25 cellular contexts compared by ENCODE assay signal in genomic region chr22:47651216-47651987, GRCh38.
DNase-seq lines count a peak whose midpoint lies in the region; TF ChIP-seq lines count a peak whose summit lies in the region.
"Had no signal": no experiment of that assay in that cellular context is flagged by ENCODE, and none has a peak within 500 bp of the region (broad histone marks: within the 10 kb centered on the region; RNA-seq: fewer than 3 reads in every experiment).

No MANE protein-coding gene starts in this region.

- intact Hi-C loops in stomach (cut with DNase I; ENCODE audit: low total_unique reads) = no loop called here

- no peak for TF ChIP-seq EP300 in stomach (IDR thresholded peaks at IDR 0.05)

- no peak overlapping the region for H4K91ac ChIP-seq in mesenchymal stem cell (ENCODE audit: low read length)

- H3K36me3 ChIP-seq in HEK293 (ENCODE audit: control insufficient read depth in 2 of 2, insufficient read depth in 1 of 2, low read length in 2 of 2) = no peaks in the 10 kb centered on the region
- H3K36me3 ChIP-seq in mesenchymal stem cell (ENCODE audit: control insufficient read depth in 1 of 2, insufficient read depth in 2 of 2, low read depth in 1 of 2, low read length in 2 of 2) = no peaks in the 10 kb centered on the region
- H3K36me3 ChIP-seq in stomach = no peaks in the 10 kb centered on the region
- H3K36me3 ChIP-seq: BE2C, BLaER1 had no signal

- no peak overlapping the region for H2BK120ac ChIP-seq in mesenchymal stem cell (ENCODE audit: low read depth, low read length)

- H3K9me3 Mint-ChIP-seq in T-helper 2 cell treated with Interferon-gamma antibody and Interleukin-4, amounts not matched to agents 5 μg/mL and 100 μg/mL, for 36 hours = peaks cover 4% of the 10 kb centered on the region
- H3K9me3 Mint-ChIP-seq: CD8-positive, alpha-beta memory T cell had no signal

- no peak overlapping the region for H3K14ac ChIP-seq in mesenchymal stem cell (ENCODE audit: low read length in 2 of 2)

- no peak overlapping the region for H3K4me3 Mint-ChIP-seq in T-helper 2 cell treated with Interferon-gamma antibody and Interleukin-4, amounts not matched to agents 5 μg/mL and 100 μg/mL, for 36 hours
- H3K4me3 Mint-ChIP-seq: CD14-positive monocyte; CD4-positive, alpha-beta memory T cell; CD4-positive, CD25-positive, alpha-beta regulatory T cell; CD8-positive, alpha-beta memory T cell had no signal

- no peak overlapping the region for H3K4me2 ChIP-seq in mesenchymal stem cell (ENCODE audit: low read length, poor library complexity, severe bottlenecking)
- H3K4me2 ChIP-seq: BLaER1 had no signal

- H3K23ac ChIP-seq in mesenchymal stem cell (ENCODE audit: low read length in 2 of 2) = no peak overlapping the region

- no peak overlapping the region for H3K18ac ChIP-seq in mesenchymal stem cell (ENCODE audit: low read depth in 1 of 2, low read length in 2 of 2)

- H3K27ac Mint-ChIP-seq in T-helper 2 cell treated with Interferon-gamma antibody and Interleukin-4, amounts not matched to agents 5 μg/mL and 100 μg/mL, for 36 hours = no peak overlapping the region
- H3K27ac Mint-ChIP-seq: CD14-positive monocyte; CD4-positive, alpha-beta memory T cell; CD4-positive, CD25-positive, alpha-beta regulatory T cell; CD8-positive, alpha-beta memory T cell had no signal

- H3K9ac ChIP-seq in mesenchymal stem cell (ENCODE audit: low read length) = no peak overlapping the region
- H3K9ac ChIP-seq: BLaER1 had no signal

- no peak overlapping the region for H2BK12ac ChIP-seq in mesenchymal stem cell (ENCODE audit: low read length in 2 of 2)

- H3K4me1 ChIP-seq in HEK293 (ENCODE audit: control insufficient read depth, insufficient read depth, low read length) (no peaks in the 10 kb centered on the region), mesenchymal stem cell (ENCODE audit: control insufficient read depth, insufficient read depth, low read depth, low read length) (no peaks in the 10 kb centered on the region), stomach (no peaks in the 10 kb centered on the region)
- H3K4me1 ChIP-seq: BE2C, BLaER1 had no signal

- H2AK5ac ChIP-seq in mesenchymal stem cell (ENCODE audit: low read length, severe bottlenecking) = no peak overlapping the region

- no peaks in the 10 kb centered on the region for H3K27me3 Mint-ChIP-seq in T-helper 2 cell treated with Interferon-gamma antibody and Interleukin-4, amounts not matched to agents 5 μg/mL and 100 μg/mL, for 36 hours (ENCODE audit: low read depth)
- H3K27me3 Mint-ChIP-seq: CD4-positive, alpha-beta memory T cell; CD4-positive, CD25-positive, alpha-beta regulatory T cell had no signal

- no peaks in the 10 kb centered on the region for H3K4me1 Mint-ChIP-seq in T-helper 2 cell treated with Interferon-gamma antibody and Interleukin-4, amounts not matched to agents 5 μg/mL and 100 μg/mL, for 36 hours (ENCODE audit: low read depth)
- H3K4me1 Mint-ChIP-seq: CD14-positive monocyte; CD4-positive, alpha-beta memory T cell; CD4-positive, CD25-positive, alpha-beta regulatory T cell; CD8-positive, alpha-beta memory T cell had no signal

- H3K9me3 ChIP-seq in HEK293 (ENCODE audit: control insufficient read depth, insufficient read depth, low read depth, low read length) (no peaks in the 10 kb centered on the region), mesenchymal stem cell (ENCODE audit: control insufficient read depth, low read length) (no peaks in the 10 kb centered on the region), stomach (no peaks in the 10 kb centered on the region)
- H3K9me3 ChIP-seq: BE2C, BLaER1 had no signal

- no peak for TF ChIP-seq CTCF in HEK293 (tag by site-specific recombination; IDR thresholded peaks at IDR 0.05)
- no peak for TF ChIP-seq CTCF in stomach (IDR thresholded peaks at IDR 0.05)

- TF ChIP-seq POLR2A in stomach (IDR thresholded peaks at IDR 0.05) = no peak

- H3K27ac ChIP-seq in HEK293 (ENCODE audit: extremely low read depth, low read depth, low read length) (no peak overlapping the region), mesenchymal stem cell (ENCODE audit: low read length, poor library complexity, severe bottlenecking) (no peak overlapping the region), stomach (no peak overlapping the region)
- H3K27ac ChIP-seq: BLaER1 had no signal

- H3K79me1 ChIP-seq in mesenchymal stem cell (replicated peaks; ENCODE audit: low read length, poor library complexity, severe bottlenecking) = no peaks in the 10 kb centered on the region

- H2BK5ac ChIP-seq in mesenchymal stem cell (ENCODE audit: low read depth, low read length, poor library complexity, severe bottlenecking) = no peak overlapping the region

- H3K4ac ChIP-seq in mesenchymal stem cell (ENCODE audit: low read depth in 1 of 2, low read length in 2 of 2) = no peak overlapping the region

- H4K8ac ChIP-seq in mesenchymal stem cell (ENCODE audit: low read length) = no peak overlapping the region

- POLR2A ChIA-PET in HEK293 (lab: Yijun Ruan, JAX) = no interaction called here

- H2AFZ ChIP-seq in mesenchymal stem cell (ENCODE audit: low read depth, low read length) = peak overlapping the region; percentile 57

- 51% methylated on average over 6 of the region's 6 CpGs for WGBS in mesenchymal stem cell
- 65 to 78% (median 73%) methylated on average over 6 of the region's 6 CpGs for WGBS in stomach, 5 donors

- H3K36me3 Mint-ChIP-seq in T-helper 2 cell treated with Interferon-gamma antibody and Interleukin-4, amounts not matched to agents 5 μg/mL and 100 μg/mL, for 36 hours (ENCODE audit: low read depth) = no peaks in the 10 kb centered on the region
- H3K36me3 Mint-ChIP-seq: CD14-positive monocyte; CD4-positive, alpha-beta memory T cell; CD4-positive, CD25-positive, alpha-beta regulatory T cell; CD8-positive, alpha-beta memory T cell had no signal

- CTCF ChIA-PET in HEK293 (lab: Yijun Ruan, JAX) = no interaction called here

- H3K27me3 ChIP-seq in mesenchymal stem cell (ENCODE audit: control insufficient read depth in 1 of 2, insufficient read depth in 1 of 2, low read length in 2 of 2) (no peaks in the 10 kb centered on the region), stomach (peaks cover 0 to 2% (median 0%) of the 10 kb centered on the region in 3 donors)
- H3K27me3 ChIP-seq: BE2C, BLaER1 had no signal

- no peak overlapping the region for H2BK15ac ChIP-seq in mesenchymal stem cell (ENCODE audit: low read depth, poor library complexity, severe bottlenecking)

- peak; percentile 19 for DNase-seq in ecto neural progenitor cell (ENCODE audit: low spot score)
- no peak for DNase-seq in mesenchymal stem cell
- DNase-seq in stomach = no peak
- DNase-seq in T-helper 2 cell treated with Interferon-gamma antibody and Interleukin-4, amounts not matched to agents 5 μg/mL and 100 μg/mL, for 36 hours (ENCODE audit: low spot score) = no peak
- no peak for DNase-seq in pons (ENCODE audit: low spot score)
- no peak for DNase-seq in NCI-H2196 (lab: John Stamatoyannopoulos, UW; ENCODE audit: unreplicated experiment)
- DNase-seq: 8988T; ACHN; BE2C; C1 segment of cervical spinal cord; CD4-positive, alpha-beta memory T cell; CD4-positive, CD25-positive, alpha-beta regulatory T cell; CD8-positive, alpha-beta memory T cell; COR-L47; DMS 273 treated with DMSO at 0.1 percent for 48 hours; DMS153; DMS53; DMS79; DND-41; EL; GDM1 had no signal

- H3K4me3 ChIP-seq in HEK293 (ENCODE audit: low read depth, low read length) (no peak overlapping the region), mesenchymal stem cell (ENCODE audit: insufficient read depth in 1 of 2, low read depth in 1 of 2, low read length in 2 of 2) (no peak overlapping the region), stomach (no peak overlapping the region)
- H3K4me3 ChIP-seq: BLaER1, GM12878 had no signal

TF ChIP-seq in HEK293, 187 proteins besides CTCF, POLR2A, EP300 and RAD21:
- no peak for TF ChIP-seq ZNF830 (tag by site-specific recombination; IDR thresholded peaks at IDR 0.05; ENCODE audit: low read depth)
- no peak for TF ChIP-seq OVOL3 (tag by site-specific recombination; IDR thresholded peaks at IDR 0.05)
- TF ChIP-seq ZBTB17 (tag by site-specific recombination; IDR thresholded peaks at IDR 0.05) = peak; percentile 62; the same call in 1 of the 2 replicates
